ENCODE assay signal across 21 cellular contexts in genomic region chr5:123808841-123809240, GRCh38.
DNase-seq lines count a peak whose midpoint lies in the region; ATAC-seq, FAIRE-seq and TF ChIP-seq lines count a peak whose summit lies in the region.
"Had no signal": no experiment of that assay in that cellular context is flagged by ENCODE, and none has a peak within 500 bp of the region (broad histone marks: within the 10 kb centered on the region; RNA-seq: fewer than 3 reads in every experiment).

No MANE protein-coding gene starts in this region.

- peak overlapping the region; percentile 93 for H3K27ac Mint-ChIP-seq in nephron progenitor cell
- H3K27ac Mint-ChIP-seq: activated CD4-positive, alpha-beta memory T cell treated with anti-CD3 and anti-CD28 coated beads for 36 hours; activated naive CD8-positive, alpha-beta T cell treated with anti-CD3 and anti-CD28 coated beads for 36 hours; effector memory CD8-positive, alpha-beta T cell; IgD-negative memory B cell had no signal

- peaks cover 78% of the 10 kb centered on the region for H3K4me1 Mint-ChIP-seq in nephron progenitor cell
- H3K4me1 Mint-ChIP-seq: activated naive CD8-positive, alpha-beta T cell treated with anti-CD3 and anti-CD28 coated beads for 36 hours had no signal

- H3K9ac ChIP-seq in liver (ENCODE audit: low read depth in 1 of 2, low read length in 2 of 2), result no peak overlapping the region
- H3K9ac ChIP-seq in HepG2 (ENCODE audit: insufficient read depth, low read depth, low read length), result no peak overlapping the region

- H3K4me3 Mint-ChIP-seq in nephron progenitor cell, result peak overlapping the region; percentile 1
- H3K4me3 Mint-ChIP-seq: activated CD4-positive, alpha-beta memory T cell treated with anti-CD3 and anti-CD28 coated beads for 36 hours; activated naive CD8-positive, alpha-beta T cell treated with anti-CD3 and anti-CD28 coated beads for 36 hours; effector memory CD8-positive, alpha-beta T cell; IgD-negative memory B cell had no signal

- TF ChIP-seq RAD21 in liver (IDR thresholded peaks at IDR 0.05) (no peak), HepG2 (CRISPR knock-in tag; IDR thresholded peaks at IDR 0.05) (no peak)

- FAIRE-seq in HepG2 (lab: Jason Lieb, UNC), result no peak
- FAIRE-seq: colon had no signal

- H3K27ac ChIP-seq in liver (ENCODE audit: low read depth in 1 of 2, low read length in 2 of 2) (no peak overlapping the region), HepG2 (ENCODE audit: extremely low read length, insufficient read depth, low read length) (no peak overlapping the region), cingulate gyrus (ENCODE audit: low read depth, low read length) (peak overlapping the region; percentile 55), ascending aorta (no peak overlapping the region)
- H3K27ac ChIP-seq: C4-2B, skin epidermis had no signal

- ATAC-seq in HepG2, result no peak
- no peak for ATAC-seq in HG03571 (IDR thresholded peaks at IDR 0.05; ENCODE audit: unreplicated experiment)
- ATAC-seq: effector memory CD8-positive, alpha-beta T cell had no signal

- H3K36me3 Mint-ChIP-seq in nephron progenitor cell (ENCODE audit: low read depth), result no peaks in the 10 kb centered on the region
- H3K36me3 Mint-ChIP-seq: activated CD4-positive, alpha-beta memory T cell treated with anti-CD3 and anti-CD28 coated beads for 36 hours; activated naive CD8-positive, alpha-beta T cell treated with anti-CD3 and anti-CD28 coated beads for 36 hours; IgD-negative memory B cell had no signal

- no peak overlapping the region for H3K4me3 ChIP-seq in liver (ENCODE audit: low read depth in 1 of 3, low read length in 3 of 3)
- no peak overlapping the region for H3K4me3 ChIP-seq in HepG2 (replicated peaks in 1 of 3; ENCODE audit: insufficient read depth in 1 of 3, low read depth in 2 of 3, low read length in 3 of 3)
- no peak overlapping the region for H3K4me3 ChIP-seq in ascending aorta
- H3K4me3 ChIP-seq: esophagus muscularis mucosa, skin epidermis had no signal

- TF ChIP-seq CTCF in liver (IDR thresholded peaks at IDR 0.05; ENCODE audit: low read depth, low read length, missing input control), result no peak
- no peak for TF ChIP-seq CTCF in HepG2 (CRISPR knock-in tag; IDR thresholded peaks at IDR 0.05)
- TF ChIP-seq CTCF in nephron progenitor cell (IDR thresholded peaks at IDR 0.05), result no peak
- no peak for TF ChIP-seq CTCF in ascending aorta (IDR thresholded peaks at IDR 0.05)

- no peaks in the 10 kb centered on the region for H3K79me2 ChIP-seq in HepG2 (ENCODE audit: insufficient read depth, low read length)

- CTCF ChIA-PET in HepG2 (lab: Yijun Ruan, JAX; ENCODE audit: low intra/inter-chr PET ratio, low total read pairs), result no interaction called here

- H3K4me2 ChIP-seq in HepG2 (ENCODE audit: low read depth, low read length), result no peak overlapping the region

- no TSS peak for BruUV-seq in HepG2 (replicated peaks; lab: Mats Ljungman, UMichigan)

- no peaks in the 10 kb centered on the region for H4K20me1 ChIP-seq in HepG2 (ENCODE audit: insufficient read depth, low read length)

- no peaks in the 10 kb centered on the region for H3K27me3 ChIP-seq in liver (ENCODE audit: control insufficient read depth in 4 of 4, insufficient read depth in 4 of 4, low read length in 3 of 4)
- H3K27me3 ChIP-seq in HepG2 (ENCODE audit: control insufficient read depth in 1 of 2, insufficient read depth in 2 of 2, low read length in 2 of 2), result no peaks in the 10 kb centered on the region
- no peaks in the 10 kb centered on the region for H3K27me3 ChIP-seq in ascending aorta
- H3K27me3 ChIP-seq: esophagus muscularis mucosa had no signal

- no peaks in the 10 kb centered on the region for H3K27me3 Mint-ChIP-seq in nephron progenitor cell (ENCODE audit: low read depth, poor library complexity)
- H3K27me3 Mint-ChIP-seq: activated CD4-positive, alpha-beta memory T cell treated with anti-CD3 and anti-CD28 coated beads for 36 hours; activated naive CD8-positive, alpha-beta T cell treated with anti-CD3 and anti-CD28 coated beads for 36 hours; effector memory CD8-positive, alpha-beta T cell had no signal

- no peaks in the 10 kb centered on the region for H3K36me3 ChIP-seq in liver (ENCODE audit: control insufficient read depth in 4 of 4, insufficient read depth in 3 of 4, low read depth in 1 of 4, low read length in 3 of 4)
- no peaks in the 10 kb centered on the region for H3K36me3 ChIP-seq in HepG2 (replicated peaks in 1 of 2; ENCODE audit: control insufficient read depth in 1 of 2, insufficient read depth in 2 of 2, low read length in 2 of 2)
- H3K36me3 ChIP-seq in ascending aorta, result no peaks in the 10 kb centered on the region
- H3K36me3 ChIP-seq: esophagus muscularis mucosa had no signal

- in situ Hi-C loops in HepG2 (cut with HindIII; ENCODE audit: extremely low pct_ligation_motif_present, low pct_unique_long_range_greater_than_20kb), result no loop called here

- DNase-seq in HepG2 (ENCODE audit: low spot score) (no peak), nephron progenitor cell (no peak), Kasumi-1 (lab: John Stamatoyannopoulos, UW) (no peak), AG08395 (ENCODE audit: low spot score) (no peak), ascending aorta (ENCODE audit: low spot score in 2 of 2) (no peak)
- DNase-seq: ACHN; activated CD4-positive, alpha-beta memory T cell treated with anti-CD3 and anti-CD28 coated beads for 36 hours; activated effector memory CD4-positive, alpha-beta T cell treated with Interleukin-2 at 50 U/mL for 16 hours; activated naive CD8-positive, alpha-beta T cell treated with anti-CD3 and anti-CD28 coated beads for 36 hours; effector memory CD8-positive, alpha-beta T cell; foreskin melanocyte; SIG-M5; stimulated activated CD4-positive, alpha-beta T cell treated with anti-CD3 and anti-CD28 coated beads, Interleukin-2, amount 100 ng/mL, for 24 hours had no signal

- POLR2A ChIA-PET in HepG2 (lab: Yijun Ruan, JAX), result no interaction called here

- intact Hi-C loops in HepG2 (cut with micrococcal nuclease; ENCODE audit: unreplicated experiment) (no loop called here), ascending aorta (cut with DNase I) (no loop called here)

- H2AFZ ChIP-seq in HepG2 (ENCODE audit: low read length), result no peak overlapping the region

- TF ChIP-seq EP300 in HepG2 (IDR thresholded peaks at IDR 0.05; ENCODE audit: low read depth in 2 of 2, low read length in 2 of 2) (no peak), HepG2 (CRISPR knock-in tag; IDR thresholded peaks at IDR 0.05; ENCODE audit: borderline replicate concordance) (no peak)

- no peak for TF ChIP-seq POLR2A in HepG2 (IDR thresholded peaks at IDR 0.05; ENCODE audit: insufficient read depth in 1 of 2, low read depth in 2 of 2, low read length in 2 of 2)

- H3K9me3 ChIP-seq in liver (ENCODE audit: control insufficient read depth in 4 of 4, low read length in 3 of 4) (no peaks in the 10 kb centered on the region), HepG2 (ENCODE audit: low read length) (no peaks in the 10 kb centered on the region), ascending aorta (no peaks in the 10 kb centered on the region)
- H3K9me3 ChIP-seq: esophagus muscularis mucosa had no signal

- 76% methylated on average over 1 of the region's 1 CpG for WGBS in liver
- 73% methylated on average over 1 of the region's 1 CpG for WGBS in HepG2 (ENCODE audit: low lambda C conversion rate)

- no peaks in the 10 kb centered on the region for H3K4me1 ChIP-seq in liver (ENCODE audit: control insufficient read depth in 4 of 4, insufficient read depth in 4 of 4, low read length in 3 of 4)
- peaks cover 10% of the 10 kb centered on the region; the same call in 1 of the 2 replicates for H3K4me1 ChIP-seq in HepG2 (ENCODE audit: insufficient read depth, low read length)
- H3K4me1 ChIP-seq in ascending aorta, result no peaks in the 10 kb centered on the region

- no peaks in the 10 kb centered on the region for H3K9me3 Mint-ChIP-seq in nephron progenitor cell
- H3K9me3 Mint-ChIP-seq: activated CD4-positive, alpha-beta memory T cell treated with anti-CD3 and anti-CD28 coated beads for 36 hours; activated naive CD8-positive, alpha-beta T cell treated with anti-CD3 and anti-CD28 coated beads for 36 hours; IgD-negative memory B cell had no signal

TF ChIP-seq in liver, 16 proteins besides CTCF, POLR2A, EP300 and RAD21:
- TF ChIP-seq FOXA1 (IDR thresholded peaks at IDR 0.05) (no peak), JUND (IDR thresholded peaks at IDR 0.05) (no peak), NR2F2 (IDR thresholded peaks at IDR 0.05) (peak; percentile 37), RXRA (IDR thresholded peaks at IDR 0.05) (no peak)
TF ChIP-seq in liver: peak in this region for 1.

TF ChIP-seq in HepG2, 621 proteins besides CTCF, POLR2A, EP300 and RAD21:
- no peak for TF ChIP-seq ZNF709 (CRISPR knock-in tag; IDR thresholded peaks at IDR 0.05)
- TF ChIP-seq ZKSCAN1 (IDR thresholded peaks at IDR 0.05; ENCODE audit: low read length), result no peak
- no peak for TF ChIP-seq KDM1A (CRISPR knock-in tag; IDR thresholded peaks at IDR 0.05)
- TF ChIP-seq ZNF776 (CRISPR knock-in tag; IDR thresholded peaks at IDR 0.05), result no peak
- TF ChIP-seq ZFYVE20 (CRISPR knock-in tag; IDR thresholded peaks at IDR 0.05; ENCODE audit: borderline replicate concordance, low read depth), result no peak
- no peak for TF ChIP-seq NRL (CRISPR knock-in tag; IDR thresholded peaks at IDR 0.05; ENCODE audit: borderline replicate concordance)
- no peak for TF ChIP-seq BHLHE40 (IDR thresholded peaks at IDR 0.05; ENCODE audit: low read length)
- no peak for TF ChIP-seq ZFP62 (CRISPR knock-in tag; IDR thresholded peaks at IDR 0.05)
- TF ChIP-seq ZNF138 (CRISPR knock-in tag; IDR thresholded peaks at IDR 0.05; ENCODE audit: low read depth), result no peak
- no peak for TF ChIP-seq SNRNP70 (IDR thresholded peaks at IDR 0.05; ENCODE audit: low read depth, low read length)
- no peak for TF ChIP-seq ZNF773 (CRISPR knock-in tag; IDR thresholded peaks at IDR 0.05; ENCODE audit: borderline replicate concordance)
